23 cellular contexts compared by ENCODE assay signal in genomic region chr1:81513796-81514354, GRCh38.
DNase-seq lines count a peak whose midpoint lies in the region; ATAC-seq, FAIRE-seq and TF ChIP-seq lines count a peak whose summit lies in the region.
"Had no signal": no experiment of that assay in that cellular context is flagged by ENCODE, and none has a peak within 500 bp of the region (broad histone marks: within the 10 kb centered on the region; RNA-seq: fewer than 3 reads in every experiment).

No MANE protein-coding gene starts in this region.

- no peak overlapping the region for H3K9ac ChIP-seq in astrocyte (ENCODE audit: low read length)

- H3K9me3 Mint-ChIP-seq in astrocyte (ENCODE audit: unreplicated experiment) (no peaks in the 10 kb centered on the region), CD14-positive monocyte (peaks cover 0 to 3% (median 0%) of the 10 kb centered on the region in 7 donors)

- H3K4me3 Mint-ChIP-seq in astrocyte (ENCODE audit: unreplicated experiment) (no peak overlapping the region), CD14-positive monocyte (no peak overlapping the region)
- H3K4me3 Mint-ChIP-seq: CD8-positive, alpha-beta memory T cell had no signal

- peaks cover 7% of the 10 kb centered on the region for H3K4me1 Mint-ChIP-seq in astrocyte (ENCODE audit: low read depth, unreplicated experiment)
- H3K4me1 Mint-ChIP-seq in CD14-positive monocyte = no peaks in the 10 kb centered on the region
- H3K4me1 Mint-ChIP-seq: CD8-positive, alpha-beta memory T cell had no signal

- no peaks in the 10 kb centered on the region for H3K36me3 ChIP-seq in astrocyte (ENCODE audit: insufficient read depth, low read length)

- no peaks in the 10 kb centered on the region for H3K36me3 Mint-ChIP-seq in astrocyte (ENCODE audit: low read depth, unreplicated experiment)
- no peaks in the 10 kb centered on the region for H3K36me3 Mint-ChIP-seq in CD14-positive monocyte
- H3K36me3 Mint-ChIP-seq: CD8-positive, alpha-beta memory T cell had no signal

- no peaks in the 10 kb centered on the region for H3K27me3 Mint-ChIP-seq in astrocyte (ENCODE audit: low read depth, unreplicated experiment)
- peaks cover 0 to 2% (median 0%) of the 10 kb centered on the region in 3 donors for H3K27me3 Mint-ChIP-seq in CD14-positive monocyte (ENCODE audit: low read depth in 3 of 3)
- H3K27me3 Mint-ChIP-seq: CD8-positive, alpha-beta memory T cell had no signal

- no peak overlapping the region for H3K4me2 ChIP-seq in astrocyte (ENCODE audit: low read length)

- no peaks in the 10 kb centered on the region for H3K27me3 ChIP-seq in astrocyte (ENCODE audit: insufficient read depth, low read length)

- no peaks in the 10 kb centered on the region for H3K79me2 ChIP-seq in astrocyte (ENCODE audit: insufficient read depth, low read length)

- H3K27ac ChIP-seq in astrocyte (ENCODE audit: low read depth, low read length) = no peak overlapping the region

- H3K4me1 ChIP-seq in astrocyte (ENCODE audit: insufficient read depth, low read length) = no peaks in the 10 kb centered on the region

- intact Hi-C loops in left cardiac atrium (cut with DNase I) (no loop called here), cardiac septum (cut with DNase I) (no loop called here), CD14-positive monocyte (cut with micrococcal nuclease) (no loop called here)

- no peak overlapping the region for H3K4me3 ChIP-seq in astrocyte (ENCODE audit: insufficient read depth, low read depth, low read length)

- TF ChIP-seq CTCF in astrocyte (IDR thresholded peaks at IDR 0.05; ENCODE audit: insufficient read depth, low read depth, low read length) (no peak), CD14-positive monocyte (IDR thresholded peaks at IDR 0.05) (no peak)

- no peaks in the 10 kb centered on the region for H3K9me3 ChIP-seq in astrocyte (ENCODE audit: insufficient read depth, low read depth, low read length)

- DNase-seq in left cardiac atrium = no peak
- DNase-seq in cardiac septum (ENCODE audit: low spot score) = no peak
- peak; percentile 18 for DNase-seq in astrocyte (ENCODE audit: low read depth)
- peak; percentile 35 for DNase-seq in myocyte (ENCODE audit: low read depth)
- DNase-seq in NCI-H2107 (lab: John Stamatoyannopoulos, UW) = no peak
- DNase-seq in stimulated activated CD4-positive, alpha-beta T cell treated with anti-CD3 and anti-CD28 coated beads, Interleukin-12 subunit alpha, Interleukin-12 subunit beta, amount 100 ng/mL, for 4 hours = no peak
- no peak for DNase-seq in CD14-positive monocyte (ENCODE audit: low spot score)
- no peak for DNase-seq in anterior cingulate cortex (lab: John Stamatoyannopoulos, UW)
- DNase-seq: 8988T; C1 segment of cervical spinal cord; Calu3; CD8-positive, alpha-beta memory T cell; GDM1; GOT3; Karpas-422; MV-4-11; NCI-H1105 treated with DMSO at 0.1 percent for 48 hours; NCI-H1694; NCI-H2081; NCI-H510A; NCI-H748 treated with DMSO at 0.1 percent for 48 hours; SIG-M5 had no signal

- peak; percentile 15 to 18 for ATAC-seq in left cardiac atrium

- H4K20me1 ChIP-seq in astrocyte (ENCODE audit: insufficient read depth, low read length) = no peaks in the 10 kb centered on the region

- FAIRE-seq in astrocyte (lab: Jason Lieb, UNC) = no peak
- FAIRE-seq: GM18507 had no signal

- H3K27ac Mint-ChIP-seq in astrocyte (ENCODE audit: unreplicated experiment) (no peak overlapping the region), CD14-positive monocyte (no peak overlapping the region)
- H3K27ac Mint-ChIP-seq: CD8-positive, alpha-beta memory T cell had no signal

- H2AFZ ChIP-seq in astrocyte (ENCODE audit: low read depth, low read length) = no peak overlapping the region

Comparison
In these comparisons a context has a peak if more than half of its experiments do, and no peak if none do; other contexts are left out.
1. DNase-seq: peak in astrocyte (single experiment) and myocyte (single experiment); none in left cardiac atrium (single experiment), cardiac septum (single experiment), NCI-H2107 (single experiment), stimulated activated CD4-positive, alpha-beta T cell treated with anti-CD3 and anti-CD28 coated beads, Interleukin-12 subunit alpha, Interleukin-12 subunit beta, amount 100 ng/mL, for 4 hours (single experiment), CD14-positive monocyte (single experiment) and anterior cingulate cortex (0 of 58).